8 cellular contexts compared by ENCODE assay signal in the genomic region with DNA sequence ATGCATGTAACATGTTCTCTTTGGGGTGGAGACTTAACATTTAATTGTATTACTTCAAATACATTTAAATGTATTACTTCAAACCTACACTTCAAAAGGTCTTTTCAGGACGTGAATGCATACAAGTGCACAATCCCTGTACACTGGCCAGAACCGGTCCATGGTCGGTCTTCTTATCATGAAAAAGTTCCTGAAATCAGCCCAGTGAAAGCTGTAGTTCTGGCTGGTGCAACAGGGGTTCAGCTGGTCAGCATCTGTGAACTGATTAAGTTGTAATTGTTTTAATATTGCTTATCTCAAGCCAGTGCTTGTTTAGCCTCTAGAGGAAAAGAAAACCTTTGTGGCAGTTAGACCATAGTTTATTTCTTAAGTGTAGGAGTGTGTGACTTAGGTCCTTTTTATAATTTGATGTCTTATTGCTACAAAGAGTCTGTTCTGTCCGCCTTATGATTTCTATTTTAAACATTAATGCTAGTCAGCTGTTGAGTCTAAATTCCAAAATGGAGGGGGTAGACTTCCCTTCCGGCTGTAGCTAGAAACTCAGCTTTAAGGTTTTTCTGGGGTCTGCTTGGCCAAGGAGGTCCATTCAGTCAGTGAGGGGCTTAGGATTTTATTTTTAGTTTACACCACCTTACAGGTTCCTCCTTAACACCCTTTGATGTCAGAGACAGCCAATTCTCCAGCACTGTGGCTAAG. TPM values are rescaled to one million over a fixed set of nuclear protein-coding genes. Genes with fewer than 3 reads are reported as not detected.
DNase-seq lines count a peak whose midpoint lies in the region; ATAC-seq and TF ChIP-seq lines count a peak whose summit lies in the region.

No MANE protein-coding gene starts in this region.

- H2AFZ ChIP-seq in ACC112 (ENCODE audit: low read length, unreplicated experiment) = peak overlapping the region; percentile 98

- H3K4me3 ChIP-seq in ACC112 (ENCODE audit: low read depth, low read length) (peak overlapping the region; percentile 92), muscle layer of duodenum (ENCODE audit: low read depth in 1 of 2, low read length in 2 of 2) (peak overlapping the region; percentile 89 to 98)

- no peaks in the 10 kb centered on the region for H3K36me3 Mint-ChIP-seq in central memory CD8-positive, alpha-beta T cell (ENCODE audit: insufficient read depth)

- no peaks in the 10 kb centered on the region for H3K9me3 Mint-ChIP-seq in central memory CD8-positive, alpha-beta T cell

- H3K27me3 Mint-ChIP-seq in central memory CD8-positive, alpha-beta T cell = peaks cover 62% of the 10 kb centered on the region

- in situ Hi-C loops in GM13977 (cut with MboI; ENCODE audit: low pct_unique_long_range_greater_than_20kb, low sequenced_read_pairs, unreplicated experiment) = no loop called here

- no peak for TF ChIP-seq CTCF in GM13977 (IDR thresholded peaks at IDR 0.05; ENCODE audit: extremely low read depth, insufficient read depth, missing control alignments)

- H3K27ac Mint-ChIP-seq in central memory CD8-positive, alpha-beta T cell (ENCODE audit: low read depth) = no peak overlapping the region

- peak; percentile 10 for ATAC-seq in HG03378 (IDR thresholded peaks at IDR 0.05; ENCODE audit: unreplicated experiment)
- no peak for ATAC-seq in central memory CD8-positive, alpha-beta T cell (replicated peaks; ENCODE audit: extremely low read depth, poor library complexity, severe bottlenecking)

- H3K27me3 ChIP-seq in ACC112 (ENCODE audit: insufficient read depth, low read length) (no peaks in the 10 kb centered on the region), muscle layer of duodenum (ENCODE audit: low read depth, low read length) (no peaks in the 10 kb centered on the region)

- DNase-seq in central memory CD8-positive, alpha-beta T cell (ENCODE audit: low spot score in 2 of 2) = no peak
- no peak for DNase-seq in NCI-H226
- DNase-seq in GM13977 (ENCODE audit: low spot score) = no peak
- DNase-seq in HT-29 (ENCODE audit: low spot score) = no peak
- no peak for DNase-seq in NCI-H1694 treated with DMSO at 0.1 percent for 48 hours (lab: John Stamatoyannopoulos, UW)

- peak overlapping the region; percentile 71 for H3K27ac ChIP-seq in ACC112 (ENCODE audit: low read depth, low read length)
- peak overlapping the region; percentile 75 for H3K27ac ChIP-seq in muscle layer of duodenum (ENCODE audit: low read length)

- H3K4me3 Mint-ChIP-seq in central memory CD8-positive, alpha-beta T cell = peak overlapping the region; percentile 71

- H3K4me1 ChIP-seq in ACC112 (ENCODE audit: control insufficient read depth, insufficient read depth, low read length, unreplicated experiment) = peaks cover 23% of the 10 kb centered on the region
- peaks cover 10 to 13% of the 10 kb centered on the region in 2 donors for H3K4me1 ChIP-seq in muscle layer of duodenum (ENCODE audit: control insufficient read depth in 1 of 2, insufficient read depth in 2 of 2, low read length in 2 of 2)

- H3K36me3 ChIP-seq in ACC112 (ENCODE audit: insufficient read depth, low read length) (no peaks in the 10 kb centered on the region), muscle layer of duodenum (ENCODE audit: control insufficient read depth in 1 of 2, insufficient read depth in 2 of 2, low read length in 2 of 2) (no peaks in the 10 kb centered on the region)

- no peaks in the 10 kb centered on the region for H3K9me3 ChIP-seq in muscle layer of duodenum (ENCODE audit: control insufficient read depth in 1 of 2, low read length in 2 of 2)

- peaks cover 6% of the 10 kb centered on the region for H3K4me1 Mint-ChIP-seq in central memory CD8-positive, alpha-beta T cell

- H3K79me2 ChIP-seq in ACC112 (ENCODE audit: control insufficient read depth, insufficient read depth, low read length, unreplicated experiment) = peaks cover 24% of the 10 kb centered on the region

RNA-seq across cellular contexts. Expression of a gene that starts 0.8 kb away (rescaled TPM):
- 0.64 and 1.1 TPM in 2 replicates for total RNA-seq in HT-29 (2014; rRNA removed; shearing (Covaris generic))
